ENCODE assay signal across 1 cellular context in genomic region chr6:11497881-11498280, GRCh38.
TF ChIP-seq lines count a peak whose summit lies in the region.

No MANE protein-coding gene starts in this region.

TF ChIP-seq in HepG2, 621 proteins besides CTCF, POLR2A, EP300 and RAD21 (continued from another document):
- no peak for TF ChIP-seq THAP9 (CRISPR knock-in tag; IDR thresholded peaks at IDR 0.05; ENCODE audit: borderline replicate concordance)
